ENCODE assay signal across 8 cellular contexts in the genomic region with DNA sequence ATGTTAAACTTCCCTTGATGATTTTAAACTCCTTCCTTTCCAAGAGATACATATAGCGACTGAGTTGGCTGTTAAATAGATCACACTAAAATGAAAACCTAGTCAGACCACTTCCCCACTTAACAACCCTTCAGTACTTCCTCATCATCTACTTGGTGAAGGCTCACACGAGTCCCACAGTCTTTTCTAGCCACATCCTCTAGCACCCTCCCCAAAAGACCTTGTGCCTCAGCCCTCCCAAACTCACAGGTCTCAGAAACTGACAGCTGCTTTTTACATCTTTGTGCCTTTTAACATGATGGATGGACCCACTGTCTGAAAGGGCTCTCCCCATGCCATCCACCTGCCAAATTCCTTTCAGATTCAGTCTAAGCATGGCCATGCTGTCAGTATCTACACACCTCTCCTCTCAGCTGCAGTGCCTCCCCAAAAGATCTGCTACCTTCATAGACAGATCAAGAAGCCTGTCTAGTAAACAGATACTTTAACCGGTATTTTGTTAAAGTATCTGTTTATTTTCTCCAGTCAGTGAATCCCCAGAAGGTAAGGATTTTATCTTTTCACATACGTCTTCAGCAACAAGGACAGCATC.
DNase-seq lines count a peak whose midpoint lies in the region; ATAC-seq lines count a peak whose summit lies in the region.

No MANE protein-coding gene starts in this region.

- H3K4me3 Mint-ChIP-seq in T-cell, result no peak overlapping the region
- H3K4me3 Mint-ChIP-seq in stimulated activated naive CD8-positive, alpha-beta T cell treated with anti-CD3 and anti-CD28 coated beads, Interleukin-15, Interleukin-2, amounts not matched to agents 100 ng/mL and 50 ng/mL, for 24 hours, result no peak overlapping the region

- H3K36me3 Mint-ChIP-seq in T-cell, result peaks cover 51% of the 10 kb centered on the region
- H3K36me3 Mint-ChIP-seq in stimulated activated naive CD8-positive, alpha-beta T cell treated with anti-CD3 and anti-CD28 coated beads, Interleukin-15, Interleukin-2, amounts not matched to agents 100 ng/mL and 50 ng/mL, for 24 hours (ENCODE audit: low read depth), result peaks cover 51% of the 10 kb centered on the region

- H3K27me3 Mint-ChIP-seq in T-cell, result no peaks in the 10 kb centered on the region
- no peaks in the 10 kb centered on the region for H3K27me3 Mint-ChIP-seq in stimulated activated naive CD8-positive, alpha-beta T cell treated with anti-CD3 and anti-CD28 coated beads, Interleukin-15, Interleukin-2, amounts not matched to agents 100 ng/mL and 50 ng/mL, for 24 hours

- peak overlapping the region; percentile 70 to 84 for H3K27ac Mint-ChIP-seq in T-cell
- H3K27ac Mint-ChIP-seq in stimulated activated naive CD8-positive, alpha-beta T cell treated with anti-CD3 and anti-CD28 coated beads, Interleukin-15, Interleukin-2, amounts not matched to agents 100 ng/mL and 50 ng/mL, for 24 hours, result peak overlapping the region; percentile 81

- peak; percentile 96 for ATAC-seq in HG02981 (IDR thresholded peaks at IDR 0.05; ENCODE audit: unreplicated experiment)
- peak in 3 of 4 experiments; percentile 41 to 96 (median 75) for ATAC-seq in T-cell (replicated peaks in 1 of 4)

- H3K4me1 Mint-ChIP-seq in T-cell, result peaks cover 9 to 12% (median 10%) of the 10 kb centered on the region in 3 donors
- H3K4me1 Mint-ChIP-seq in stimulated activated naive CD8-positive, alpha-beta T cell treated with anti-CD3 and anti-CD28 coated beads, Interleukin-15, Interleukin-2, amounts not matched to agents 100 ng/mL and 50 ng/mL, for 24 hours (ENCODE audit: low read depth), result peaks cover 14% of the 10 kb centered on the region

- POLR2A ChIA-PET in T-cell (lab: Charles Lee), result no interaction called here

- no peaks in the 10 kb centered on the region for H3K9me3 Mint-ChIP-seq in T-cell
- no peaks in the 10 kb centered on the region for H3K9me3 Mint-ChIP-seq in stimulated activated naive CD8-positive, alpha-beta T cell treated with anti-CD3 and anti-CD28 coated beads, Interleukin-15, Interleukin-2, amounts not matched to agents 100 ng/mL and 50 ng/mL, for 24 hours

- CTCF ChIA-PET in T-cell (lab: Charles Lee), result no interaction called here

- DNase-seq in stimulated activated CD4-positive, alpha-beta T cell treated with anti-CD3 and anti-CD28 coated beads, Interleukin-12 subunit alpha, Interleukin-12 subunit beta, amount 100 ng/mL, for 48 hours (ENCODE audit: low read depth in 2 of 3, low spot score in 1 of 3), result peak in 2 of 3 donors; percentile 1 to 14
- DNase-seq in stimulated activated CD4-positive, alpha-beta T cell treated with anti-CD3 and anti-CD28 coated beads, Interleukin-1b, Interleukin-23, amount 100 ng/mL, for 48 hours, result no peak
- DNase-seq in T-cell (peak in 15 of 34 experiments; percentile 0 to 34 (median 10)), NCI-H82 treated with DMSO at 0.1 percent for 48 hours (lab: John Stamatoyannopoulos, UW; ENCODE audit: unreplicated experiment) (no peak), occipital lobe (lab: John Stamatoyannopoulos, UW) (no peak), amniotic stem cell (lab: John Stamatoyannopoulos, UW) (no peak)

Comparison
In these comparisons a context has a peak if more than half of its experiments do, and no peak if none do; other contexts are left out.
1. DNase-seq: peak in stimulated activated CD4-positive, alpha-beta T cell treated with anti-CD3 and anti-CD28 coated beads, Interleukin-12 subunit alpha, Interleukin-12 subunit beta, amount 100 ng/mL, for 48 hours (2 of 3); none in stimulated activated CD4-positive, alpha-beta T cell treated with anti-CD3 and anti-CD28 coated beads, Interleukin-1b, Interleukin-23, amount 100 ng/mL, for 48 hours (single experiment), NCI-H82 treated with DMSO at 0.1 percent for 48 hours (single experiment), occipital lobe (single experiment) and amniotic stem cell (single experiment).